7 cellular contexts compared by ENCODE assay signal in the genomic region with DNA sequence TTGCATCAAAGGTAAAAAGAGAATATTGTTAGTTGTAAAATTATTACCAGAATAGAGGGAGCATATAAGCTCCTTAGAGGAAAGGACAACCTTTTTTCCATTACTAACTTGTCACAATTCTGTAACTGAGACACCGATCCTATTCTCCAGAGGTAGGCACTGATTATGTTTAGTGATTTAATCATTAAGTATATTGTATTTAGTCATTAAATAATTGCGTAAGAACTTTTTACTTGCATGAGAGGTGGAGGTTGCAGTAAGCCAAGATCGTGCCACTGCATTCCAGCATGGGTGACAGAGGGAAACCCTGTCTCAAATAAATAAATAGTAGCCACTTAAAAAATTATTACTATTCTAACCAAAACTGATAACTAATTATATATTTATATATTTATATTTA.
DNase-seq lines count a peak whose midpoint lies in the region; ATAC-seq, FAIRE-seq and TF ChIP-seq lines count a peak whose summit lies in the region.
"Not testable (repeated sequence)": the region's sequence is repeated elsewhere in the genome, so short reads cannot be mapped to it uniquely, and the experiment has no call there.

No MANE protein-coding gene starts in this region.

- ATAC-seq in A549, GM12878: not testable (repeated sequence)
- ATAC-seq in right lobe of liver = peak; percentile 48 to 80 (median 77)

- SMC1A ChIA-PET in GM12878 (lab: Charles Lee; ENCODE audit: uncharacterized antibody, unreplicated experiment) = interaction anchor here (1.0 kb wide), 1 partner anchor 8 kb away, joined by 4 read pairs; no protein-coding TSS in a partner anchor

- H3K4me2 ChIP-seq in A549; GM12878 (ENCODE audit: control insufficient read depth, insufficient read depth): not testable (repeated sequence)

- WGBS in A549 (ENCODE audit: missing lambda C conversion rate) = 78% methylated on average over 3 of the region's 3 CpGs
- 98% methylated on average over 3 of the region's 3 CpGs for WGBS in GM12878 (ENCODE audit: insufficient coverage, insufficient replicate concordance, low lambda C conversion rate, missing lambda C conversion rate)
- WGBS in right lobe of liver (ENCODE audit: insufficient coverage, low coverage, low lambda C conversion rate, missing lambda C conversion rate) = 31% methylated on average over 3 of the region's 3 CpGs
- 69 to 98% (median 78%) methylated on average over 3 of the region's 3 CpGs for WGBS in small intestine, 3 donors

- H3K79me2 ChIP-seq in GM12878 (ENCODE audit: control insufficient read depth, insufficient read depth, low read length) = not testable (repeated sequence)

- FAIRE-seq in A549 (lab: Jason Lieb, UNC) (peak; percentile 77), HTR-8/SVneo (lab: Jason Lieb, UNC) (peak; percentile 28), GM12878 (lab: Jason Lieb, UNC) (peak; percentile 49), kidney (lab: Jason Lieb, UNC) (peak; percentile 35), small intestine (lab: Jason Lieb, UNC) (peak; percentile 23)

- H3K9ac ChIP-seq in GM12878 (ENCODE audit: control insufficient read depth, insufficient read depth, low read length); kidney (ENCODE audit: low read length in 2 of 2): not testable (repeated sequence)

- not testable (repeated sequence) for H3K27me3 ChIP-seq in GM12878 (replicated peaks in 1 of 2; ENCODE audit: control insufficient read depth in 2 of 2, insufficient read depth in 2 of 2, low read length in 1 of 2); right lobe of liver; small intestine (ENCODE audit: control insufficient read depth in 2 of 2, insufficient read depth in 2 of 2, low read length in 2 of 2)

- H2AFZ ChIP-seq in GM12878 (ENCODE audit: control insufficient read depth, low read depth, low read length) = not testable (repeated sequence)

- TF ChIP-seq POLR2A in A549 (IDR thresholded peaks at IDR 0.05; ENCODE audit: low read length); GM12878 (IDR thresholded peaks at IDR 0.05; ENCODE audit: low read depth, low read length); right lobe of liver (IDR thresholded peaks at IDR 0.05): not testable (repeated sequence)

- not testable (repeated sequence) for TF ChIP-seq CTCF in A549 (IDR thresholded peaks at IDR 0.05); GM12878 (IDR thresholded peaks at IDR 0.05 in 2 of 3, conservative IDR thresholded peaks at IDR 0.05 in 1 of 3; ENCODE audit: control insufficient read depth in 2 of 3, extremely low read depth in 1 of 3, insufficient read depth in 1 of 3, low read depth in 3 of 3, low read length in 3 of 3); epithelial cell of esophagus (IDR thresholded peaks at IDR 0.05; ENCODE audit: insufficient read depth, low read depth, low read length, missing control alignments); kidney (IDR thresholded peaks at IDR 0.05; ENCODE audit: borderline replicate concordance, extremely low read depth, insufficient read depth); right lobe of liver (IDR thresholded peaks at IDR 0.05)

- not testable (repeated sequence) for H3K4me3 ChIP-seq in A549; GM12878; epithelial cell of esophagus (ENCODE audit: low read length); kidney (ENCODE audit: low read length in 2 of 2); right lobe of liver; small intestine (ENCODE audit: low read depth in 1 of 2, low read length in 2 of 2)

- not testable (repeated sequence) for H3K4me1 ChIP-seq in A549; GM12878 (ENCODE audit: control insufficient read depth, insufficient read depth, low read length); kidney (ENCODE audit: control insufficient read depth in 1 of 2, insufficient read depth in 1 of 2, low read depth in 1 of 2, low read length in 2 of 2); right lobe of liver; small intestine (ENCODE audit: control insufficient read depth in 2 of 2, insufficient read depth in 1 of 2, low read depth in 1 of 2, low read length in 1 of 2)

- peaks cover 0 to 12% of the 10 kb centered on the region in 2 experiments; a peak in 2 of 4 replicates for H3K36me3 ChIP-seq in GM12878 (ENCODE audit: control insufficient read depth in 2 of 2, insufficient read depth in 2 of 2, low read length in 1 of 2)
- not testable (repeated sequence) for H3K36me3 ChIP-seq in kidney (ENCODE audit: control insufficient read depth in 1 of 2, insufficient read depth in 2 of 2, low read length in 2 of 2); small intestine (ENCODE audit: control insufficient read depth in 2 of 2, insufficient read depth in 2 of 2, low read length in 2 of 2)
- H3K36me3 ChIP-seq in right lobe of liver = peaks cover 0 to 12% (median 0%) of the 10 kb centered on the region in 4 donors

- not testable (repeated sequence) for TF ChIP-seq EP300 in A549 (IDR thresholded peaks at IDR 0.05); GM12878 (IDR thresholded peaks at IDR 0.05; ENCODE audit: borderline replicate concordance in 1 of 2, control insufficient read depth in 1 of 2, low read depth in 2 of 2, low read length in 2 of 2)

- not testable (repeated sequence) for H3K27ac ChIP-seq in A549; GM12878 (ENCODE audit: control insufficient read depth, insufficient read depth); kidney (ENCODE audit: low read depth in 2 of 2, low read length in 2 of 2); right lobe of liver; small intestine (ENCODE audit: low read depth in 1 of 2, low read length in 1 of 2)

- POLR2A ChIA-PET in A549 (lab: Yijun Ruan, JAX) = not testable (repeated sequence)
- POLR2A ChIA-PET in GM12878 (lab: Charles Lee) = interaction anchor here (0.6 kb wide), 2 partner anchors 17 to 183 kb away, joined by 3 to 5 read pairs; no protein-coding TSS in a partner anchor

- not testable (repeated sequence) for H4K20me1 ChIP-seq in GM12878 (ENCODE audit: control insufficient read depth, insufficient read depth)

- TF ChIP-seq RAD21 in A549 (conservative IDR thresholded peaks at IDR 0.05 in 1 of 2, IDR thresholded peaks at IDR 0.05 in 1 of 2); GM12878 (IDR thresholded peaks at IDR 0.05; ENCODE audit: insufficient read depth, low read depth, low read length): not testable (repeated sequence)

- not testable (repeated sequence) for BruUV-seq in GM12878 (replicated peaks; lab: Mats Ljungman, UMichigan)

- intact Hi-C loops in GM12878 (cut with micrococcal nuclease; ENCODE audit: unreplicated experiment) = loop anchor here (5.0 to 10.0 kb wide), 3 partner anchors 395 to 1032 kb away; partner anchors contain the start of gene LTBP1
- intact Hi-C loops in kidney (cut with DNase I); right lobe of liver (cut with DNase I): not testable (repeated sequence)

- not testable (repeated sequence) for DNase-seq in A549 (ENCODE audit: low read depth in 1 of 2, low spot score in 1 of 2); HTR-8/SVneo (ENCODE audit: insufficient read length, low spot score); GM12878 (ENCODE audit: low read depth, low spot score); kidney; right lobe of liver; small intestine
- DNase-seq in epithelial cell of esophagus (ENCODE audit: low read depth) = peak; percentile 15

- RAD21 ChIA-PET in GM12878 (lab: Charles Lee; ENCODE audit: unreplicated experiment) = interaction anchor here (0.6 to 0.8 kb wide), 2 partner anchors 45 to 337 kb away, joined by 3 read pairs; no protein-coding TSS in a partner anchor

- in situ Hi-C loops in GM12878 (cut with MboI) = loop anchor here (10.0 kb wide), 1 partner anchor 822 kb away; no protein-coding TSS in a partner anchor

- CTCF ChIA-PET in A549 (lab: Yijun Ruan, JAX) = interaction anchor here (0.6 to 1.5 kb wide), 2 partner anchors 12 to 160 kb away, joined by 3 read pairs; no protein-coding TSS in a partner anchor
- CTCF ChIA-PET in GM12878 (lab: Yijun Ruan, JAX) = interaction anchor here (1.4 kb wide), 1 partner anchor 820 kb away, joined by 4 read pairs; no protein-coding TSS in a partner anchor

- H3K9me3 ChIP-seq in A549; GM12878 (replicated peaks; ENCODE audit: control insufficient read depth, insufficient read depth, low read length); kidney (ENCODE audit: control insufficient read depth in 1 of 2, low read length in 2 of 2); right lobe of liver; small intestine (ENCODE audit: control insufficient read depth, low read depth): not testable (repeated sequence)

TF ChIP-seq in A549, 52 proteins besides CTCF, POLR2A, EP300 and RAD21:
- 0 out of 4 replicates have a peak, but pooled peaks of 1 of the 2 experiments have one; percentile 16 for TF ChIP-seq CEBPB (IDR thresholded peaks at IDR 0.05)
